ENCODE assay signal across 10 cellular contexts in the genomic region with DNA sequence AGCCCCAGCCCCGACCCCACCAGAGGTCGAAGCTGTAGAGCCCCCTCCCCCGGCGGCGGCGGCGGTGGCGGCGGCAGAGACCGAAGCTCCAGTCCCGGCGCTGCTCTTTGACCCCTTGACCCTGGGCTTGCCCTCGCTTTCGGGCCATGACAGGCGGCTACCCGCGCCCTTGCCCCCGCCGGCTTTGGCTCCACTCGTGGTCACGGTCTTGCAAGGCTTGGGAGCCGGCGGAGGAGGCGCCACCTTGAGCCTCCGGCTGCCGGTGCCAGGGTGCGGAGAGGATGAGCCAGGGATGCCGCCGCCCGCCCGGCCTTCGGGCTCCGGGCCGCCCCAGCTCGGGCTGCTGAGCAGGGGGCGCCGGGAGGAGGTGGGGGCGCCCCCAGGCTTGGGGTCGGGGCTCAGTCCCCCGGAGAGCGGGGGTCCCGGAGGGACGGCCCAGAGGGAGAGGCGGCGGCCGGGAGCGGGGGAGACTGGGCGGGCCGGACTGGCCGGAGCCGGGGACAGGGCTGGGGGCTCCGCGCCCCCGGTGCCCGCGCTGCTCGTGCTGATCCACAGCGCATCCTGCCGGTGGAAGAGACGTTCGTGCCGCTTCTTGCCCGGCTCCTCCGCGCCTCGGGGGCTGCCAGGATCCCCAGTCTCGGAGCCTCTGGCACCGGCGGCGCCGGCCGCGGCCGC. TPM values are rescaled to one million over a fixed set of nuclear protein-coding genes. Genes with fewer than 3 reads are reported as not detected.
DNase-seq lines count a peak whose midpoint lies in the region; FAIRE-seq and TF ChIP-seq lines count a peak whose summit lies in the region.
"Had no signal": no experiment of that assay in that cellular context is flagged by ENCODE, and none has a peak within 500 bp of the region (broad histone marks: within the 10 kb centered on the region; RNA-seq: fewer than 3 reads in every experiment).

No MANE protein-coding gene starts in this region.

- H3K27me3 ChIP-seq in Caco-2 (replicated peaks; ENCODE audit: control insufficient read depth, insufficient read depth, low read length) (peaks cover 7% of the 10 kb centered on the region), trophoblast cell (ENCODE audit: insufficient read depth, low read length) (peaks cover 77% of the 10 kb centered on the region)

- peaks cover 31% of the 10 kb centered on the region for H3K27me3 Mint-ChIP-seq in Caco-2 (ENCODE audit: insufficient read depth, unreplicated experiment)
- no peaks in the 10 kb centered on the region for H3K27me3 Mint-ChIP-seq in activated T-cell treated with anti-CD3 and anti-CD28 coated beads, Interleukin-2, amount 50 U/mL, for 24 hours

- H3K4me3 ChIP-seq in Caco-2 (ENCODE audit: low read depth, low read length) (peak overlapping the region; percentile 33), fibroblast of mammary gland (ENCODE audit: control insufficient read depth, low read depth, low read length) (peak overlapping the region; percentile 2), trophoblast cell (ENCODE audit: low read depth, low read length) (no peak overlapping the region)
- H3K4me3 ChIP-seq: GM12878 had no signal

- H4K12ac ChIP-seq in trophoblast cell (ENCODE audit: low read depth, low read length), result no peak overlapping the region

- peaks cover 17% of the 10 kb centered on the region for H3K4me1 Mint-ChIP-seq in Caco-2 (ENCODE audit: low read depth, unreplicated experiment)
- H3K4me1 Mint-ChIP-seq in activated T-cell treated with anti-CD3 and anti-CD28 coated beads, Interleukin-2, amount 50 U/mL, for 24 hours (ENCODE audit: low read depth), result peaks cover 37% of the 10 kb centered on the region

- FAIRE-seq in GM12891 (lab: Jason Lieb, UNC), result no peak
- FAIRE-seq: GM12878 had no signal

- no peak overlapping the region for H4K91ac ChIP-seq in trophoblast cell (ENCODE audit: low read depth, low read length)

- no peak overlapping the region for H2BK5ac ChIP-seq in trophoblast cell (ENCODE audit: low read depth, low read length, poor library complexity)

- H3K9me3 ChIP-seq in Caco-2 (no peaks in the 10 kb centered on the region), trophoblast cell (ENCODE audit: insufficient read depth, low read depth, low read length) (peaks cover 8% of the 10 kb centered on the region)

- no peak overlapping the region for H2AK5ac ChIP-seq in trophoblast cell (ENCODE audit: low read length)

- no peak overlapping the region for H2AFZ ChIP-seq in trophoblast cell (ENCODE audit: insufficient read depth, low read length, poor library complexity)

- no CpG with 5 or more reads among the region's 74 CpGs for WGBS in trophoblast cell (ENCODE audit: extremely low coverage, insufficient coverage, insufficient read length)

- BruUV-seq in Caco-2 (replicated peaks; lab: Mats Ljungman, UMichigan), result no TSS peak

- H3K18ac ChIP-seq in trophoblast cell (ENCODE audit: low read length), result no peak overlapping the region

- no peaks in the 10 kb centered on the region for H3K36me3 Mint-ChIP-seq in Caco-2 (ENCODE audit: insufficient read depth, unreplicated experiment)
- peaks cover 66% of the 10 kb centered on the region for H3K36me3 Mint-ChIP-seq in activated T-cell treated with anti-CD3 and anti-CD28 coated beads, Interleukin-2, amount 50 U/mL, for 24 hours (ENCODE audit: low read depth)

- no peak overlapping the region for H3K4ac ChIP-seq in trophoblast cell (ENCODE audit: low read depth, low read length)

- CTCF ChIA-PET in Caco-2 (lab: Charles Lee) (interaction anchor here (1.0 to 3.8 kb wide), 2 partner anchors 11 to 279 kb away, joined by 3 to 32 read pairs; no protein-coding TSS in a partner anchor), RWPE1 (lab: Yijun Ruan, JAX) (interaction anchor here (0.6 to 4.3 kb wide), 3 partner anchors 11 to 162 kb away, joined by 3 to 31 read pairs (median 3); no protein-coding TSS in a partner anchor)

- intact Hi-C loops in Caco-2 (cut with micrococcal nuclease; ENCODE audit: unreplicated experiment), result loop anchor here (5.0 kb wide), 2 partner anchors 45 to 280 kb away; a partner anchor contains a TSS

- peak overlapping the region; percentile 62 for H3K4me2 ChIP-seq in trophoblast cell (ENCODE audit: low read length)

- no peak overlapping the region for H3K9ac ChIP-seq in trophoblast cell (ENCODE audit: low read length)

- no peak overlapping the region for H4K8ac ChIP-seq in trophoblast cell (ENCODE audit: low read depth, low read length)

- POLR2A ChIA-PET in Caco-2 (lab: Charles Lee) (no interaction called here), RWPE1 (lab: Yijun Ruan, JAX; ENCODE audit: low non-redundant PET) (no interaction called here)

- no peaks in the 10 kb centered on the region for H3K9me3 Mint-ChIP-seq in Caco-2 (ENCODE audit: unreplicated experiment)
- no peaks in the 10 kb centered on the region for H3K9me3 Mint-ChIP-seq in activated T-cell treated with anti-CD3 and anti-CD28 coated beads, Interleukin-2, amount 50 U/mL, for 24 hours

- H3K4me1 ChIP-seq in Caco-2 (peaks cover 12% of the 10 kb centered on the region), trophoblast cell (ENCODE audit: control insufficient read depth in 1 of 2, insufficient read depth in 2 of 2, low read length in 2 of 2) (peaks cover 0 to 7% of the 10 kb centered on the region in 2 experiments)

- no peaks in the 10 kb centered on the region for H3K36me3 ChIP-seq in Caco-2 (ENCODE audit: control insufficient read depth, insufficient read depth, low read length)
- H3K36me3 ChIP-seq in trophoblast cell (ENCODE audit: control insufficient read depth in 1 of 2, insufficient read depth in 2 of 2, low read length in 2 of 2), result no peaks in the 10 kb centered on the region

- H3K4me3 Mint-ChIP-seq in Caco-2 (ENCODE audit: unreplicated experiment), result peak overlapping the region; percentile 68
- no peak overlapping the region for H3K4me3 Mint-ChIP-seq in activated T-cell treated with anti-CD3 and anti-CD28 coated beads, Interleukin-2, amount 50 U/mL, for 24 hours

- peak in 1 of 2 experiments; percentile 19 for TF ChIP-seq CTCF in Caco-2 (IDR thresholded peaks at IDR 0.05; ENCODE audit: insufficient read depth in 1 of 2, low read depth in 1 of 2, low read length in 1 of 2, severe bottlenecking in 1 of 2, unreplicated experiment in 1 of 2)
- TF ChIP-seq CTCF in RWPE1 (conservative IDR thresholded peaks at IDR 0.05; ENCODE audit: low read depth), result peak; percentile 27; the same call in 1 of the 2 replicates
- TF ChIP-seq CTCF in fibroblast of mammary gland (conservative IDR thresholded peaks at IDR 0.05; ENCODE audit: control insufficient read depth, insufficient read depth, low read depth, low read length), result no peak

- no peaks in the 10 kb centered on the region for H3K79me1 ChIP-seq in trophoblast cell (ENCODE audit: low read length)

- no peak overlapping the region for H3K23ac ChIP-seq in trophoblast cell (ENCODE audit: low read length)

- no peak overlapping the region for H3K27ac Mint-ChIP-seq in Caco-2 (ENCODE audit: unreplicated experiment)
- no peak overlapping the region for H3K27ac Mint-ChIP-seq in activated T-cell treated with anti-CD3 and anti-CD28 coated beads, Interleukin-2, amount 50 U/mL, for 24 hours

- TF ChIP-seq POLR2A in GM12891 (IDR thresholded peaks at IDR 0.05; ENCODE audit: low read depth, low read length), result no peak

- H3K79me2 ChIP-seq in trophoblast cell (ENCODE audit: control insufficient read depth, insufficient read depth, low read length, poor library complexity), result no peaks in the 10 kb centered on the region

- H2BK120ac ChIP-seq in trophoblast cell (ENCODE audit: insufficient read depth, low read length, poor library complexity), result no peak overlapping the region

- no peak overlapping the region for H2BK12ac ChIP-seq in trophoblast cell (ENCODE audit: low read length)

- H3K27ac ChIP-seq in RWPE1 (no peak overlapping the region), trophoblast cell (ENCODE audit: low read depth, low read length) (no peak overlapping the region)

- no peak overlapping the region for H3K14ac ChIP-seq in trophoblast cell (ENCODE audit: low read length)

- DNase-seq in Caco-2, result peak in 1 of 2 experiments; percentile 33
- DNase-seq in RWPE1 (ENCODE audit: low spot score), result no peak
- no peak for DNase-seq in fibroblast of mammary gland (ENCODE audit: low read depth)
- DNase-seq in trophoblast cell, result no peak
- no peak for DNase-seq in GM12891 (ENCODE audit: insufficient read length, low spot score)
- no peak for DNase-seq in activated T-cell treated with anti-CD3 and anti-CD28 coated beads, Interleukin-2, amount 50 U/mL, for 24 hours
- DNase-seq in activated CD4-positive, alpha-beta T cell treated with anti-CD3 and anti-CD28 coated beads, Interleukin-2, amount 50 U/mL, for 48 hours, result no peak
- no peak for DNase-seq in activated effector memory CD4-positive, alpha-beta T cell treated with Interleukin-2 at 50 U/mL for 16 hours
- DNase-seq: activated CD8-positive, alpha-beta memory T cell treated with anti-CD3 and anti-CD28 coated beads for 24 hours had no signal

TF ChIP-seq in GM12891, 5 proteins besides CTCF, POLR2A, EP300 and RAD21:
- no peak for TF ChIP-seq POU2F2 (IDR thresholded peaks at IDR 0.05; ENCODE audit: low read depth, low read length)
- TF ChIP-seq POLR2AphosphoS5 (IDR thresholded peaks at IDR 0.05; ENCODE audit: low read depth, low read length), result no peak
- TF ChIP-seq PAX5 (IDR thresholded peaks at IDR 0.05; ENCODE audit: insufficient read depth, low read length, severe bottlenecking), result no peak

RNA-seq across cellular contexts. Expression of a gene that starts 0.9 kb away (rescaled TPM):
- total RNA-seq in Caco-2 (2022), result 0.09 TPM in 1 of 2 replicates, not detected in the other
- polyA plus RNA-seq in trophoblast cell (2013), result 0.01 TPM in 1 of 2 replicates, not detected in the other
- 6.3 TPM for polyA plus RNA-seq in GM12891 (2012; ENCODE audit: low read depth, missing spikeins)

RNA-seq across cellular contexts. Expression of a gene that starts 7.2 kb away (rescaled TPM):
- total RNA-seq in Caco-2 (2022), result 20.6 and 23.3 TPM in 2 replicates
- 8.1 and 8.8 TPM in 2 replicates for polyA plus RNA-seq in trophoblast cell (2013)
- polyA plus RNA-seq in GM12891 (2012; ENCODE audit: low read depth, missing spikeins), result 24.1 TPM

RNA-seq across cellular contexts. Expression of a gene that starts 14.5 kb away (rescaled TPM):
- 205 and 210 TPM in 2 replicates for total RNA-seq in Caco-2 (2022)
- 66.1 and 68.0 TPM in 2 replicates for polyA plus RNA-seq in trophoblast cell (2013)
- 100 TPM for polyA plus RNA-seq in GM12891 (2012; ENCODE audit: low read depth, missing spikeins)

RNA-seq across cellular contexts. Expression of a gene that starts 17.3 kb away (rescaled TPM):
- total RNA-seq in Caco-2 (2022), result 11.0 and 12.0 TPM in 2 replicates
- polyA plus RNA-seq in trophoblast cell (2013), result 1.1 and 1.4 TPM in 2 replicates
- polyA plus RNA-seq in GM12891 (2012; ENCODE audit: low read depth, missing spikeins), result 6.8 TPM

RNA-seq across cellular contexts. Expression of a gene that starts 29.3 kb away (rescaled TPM):
- total RNA-seq in Caco-2 (2022), result 6.9 and 7.1 TPM in 2 replicates
- 0.48 and 0.51 TPM in 2 replicates for polyA plus RNA-seq in trophoblast cell (2013)
- polyA plus RNA-seq in GM12891 (2012; ENCODE audit: low read depth, missing spikeins), result 0.85 TPM
